19 cellular contexts compared by ENCODE assay signal in the genomic region with DNA sequence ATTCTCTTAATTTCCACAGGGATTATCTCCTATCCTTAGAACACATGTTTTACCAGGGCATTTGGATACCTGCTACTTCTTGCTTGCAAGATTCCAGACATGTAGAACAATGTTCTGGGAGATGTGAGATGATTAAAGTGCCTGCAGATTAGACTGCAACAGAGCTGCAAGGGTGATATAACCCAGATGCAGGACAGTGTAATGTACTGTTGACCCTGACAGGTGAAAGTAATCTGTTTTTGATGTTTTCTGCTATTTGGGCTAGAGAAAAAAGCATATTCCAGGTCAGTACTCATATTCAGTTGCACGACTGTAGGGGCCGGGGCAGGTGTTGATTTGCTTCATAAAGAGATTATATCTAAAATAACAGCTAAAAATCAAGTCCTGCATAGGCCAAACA. TPM values are rescaled to one million over a fixed set of nuclear protein-coding genes. Genes with fewer than 3 reads are reported as not detected.
DNase-seq lines count a peak whose midpoint lies in the region; ATAC-seq, FAIRE-seq and TF ChIP-seq lines count a peak whose summit lies in the region.
"Had no signal": no experiment of that assay in that cellular context is flagged by ENCODE, and none has a peak within 500 bp of the region (broad histone marks: within the 10 kb centered on the region; RNA-seq: fewer than 3 reads in every experiment).

No MANE protein-coding gene starts in this region.

- H3K36me3 Mint-ChIP-seq in activated T-cell treated with anti-CD3 and anti-CD28 coated beads, Interleukin-2, amount 50 U/mL, for 24 hours (ENCODE audit: low read depth) = no peaks in the 10 kb centered on the region

- no peaks in the 10 kb centered on the region for H3K4me1 ChIP-seq in HEK293 (ENCODE audit: control insufficient read depth, insufficient read depth, low read length)

- no peak for TF ChIP-seq POLR2A in GM12891 (IDR thresholded peaks at IDR 0.05; ENCODE audit: low read depth, low read length)

- ATAC-seq in HG03469 (IDR thresholded peaks at IDR 0.05; ENCODE audit: unreplicated experiment) = no peak
- no peak for ATAC-seq in GM19351 (IDR thresholded peaks at IDR 0.05; ENCODE audit: unreplicated experiment)

- H3K36me3 ChIP-seq in HEK293 (ENCODE audit: control insufficient read depth in 2 of 2, insufficient read depth in 1 of 2, low read length in 2 of 2) = no peaks in the 10 kb centered on the region

- H3K4me3 ChIP-seq in HEK293 (ENCODE audit: low read depth, low read length) = no peak overlapping the region
- H3K4me3 ChIP-seq: GM23248 had no signal

- FAIRE-seq in GM12891 (lab: Jason Lieb, UNC) = peak; percentile 61
- FAIRE-seq: GM12892, H1 had no signal

- CTCF ChIA-PET in HEK293 (lab: Yijun Ruan, JAX) = interaction anchor here (0.7 to 1.4 kb wide), 2 partner anchors 10 to 158 kb away, joined by 3 to 4 read pairs; no protein-coding TSS in a partner anchor

- DNase-seq in GM12891 (ENCODE audit: insufficient read length, low spot score) = no peak
- peak; percentile 18 for DNase-seq in amniotic epithelial cell (ENCODE audit: low read depth)
- DNase-seq in activated T-cell treated with anti-CD3 and anti-CD28 coated beads, Interleukin-2, amount 50 U/mL, for 24 hours = no peak
- DNase-seq: C1 segment of cervical spinal cord; Calu3; CD4-positive, alpha-beta memory T cell; COR-L47; DMS53; DMS79 treated with DMSO at 0.1 percent for 48 hours; GF-D8; H7; HCEC 1CT had no signal

- no peaks in the 10 kb centered on the region for H3K9me3 ChIP-seq in HEK293 (ENCODE audit: control insufficient read depth, insufficient read depth, low read depth, low read length)

- no peaks in the 10 kb centered on the region for H3K9me3 Mint-ChIP-seq in activated T-cell treated with anti-CD3 and anti-CD28 coated beads, Interleukin-2, amount 50 U/mL, for 24 hours

- POLR2A ChIA-PET in HEK293 (lab: Yijun Ruan, JAX) = no interaction called here

- H3K27ac ChIP-seq in HEK293 (ENCODE audit: extremely low read depth, low read depth, low read length) = no peak overlapping the region
- H3K27ac ChIP-seq: GM23248 had no signal

- no peak for TF ChIP-seq CTCF in HEK293 (tag by site-specific recombination; IDR thresholded peaks at IDR 0.05)

- no peak overlapping the region for H3K27ac Mint-ChIP-seq in activated T-cell treated with anti-CD3 and anti-CD28 coated beads, Interleukin-2, amount 50 U/mL, for 24 hours
- H3K27ac Mint-ChIP-seq: CD4-positive, alpha-beta memory T cell had no signal

- peaks cover 45% of the 10 kb centered on the region for H3K27me3 Mint-ChIP-seq in activated T-cell treated with anti-CD3 and anti-CD28 coated beads, Interleukin-2, amount 50 U/mL, for 24 hours

- H3K4me1 Mint-ChIP-seq in activated T-cell treated with anti-CD3 and anti-CD28 coated beads, Interleukin-2, amount 50 U/mL, for 24 hours (ENCODE audit: low read depth) = peaks cover 15% of the 10 kb centered on the region

- H3K4me3 Mint-ChIP-seq in activated T-cell treated with anti-CD3 and anti-CD28 coated beads, Interleukin-2, amount 50 U/mL, for 24 hours = no peak overlapping the region
- H3K4me3 Mint-ChIP-seq: CD4-positive, alpha-beta memory T cell had no signal

TF ChIP-seq in GM12891, 5 proteins besides CTCF, POLR2A, EP300 and RAD21:
- TF ChIP-seq POU2F2 (IDR thresholded peaks at IDR 0.05; ENCODE audit: low read depth, low read length) = no peak
- no peak for TF ChIP-seq TAF1 (IDR thresholded peaks at IDR 0.05; ENCODE audit: low read depth, low read length)
- TF ChIP-seq SPI1 (IDR thresholded peaks at IDR 0.05; ENCODE audit: low read depth, low read length) = no peak
- no peak for TF ChIP-seq PAX5 (IDR thresholded peaks at IDR 0.05; ENCODE audit: insufficient read depth, low read length, severe bottlenecking)
- no peak for TF ChIP-seq POLR2AphosphoS5 (IDR thresholded peaks at IDR 0.05; ENCODE audit: low read depth, low read length)

TF ChIP-seq in HEK293, 187 proteins besides CTCF, POLR2A, EP300 and RAD21:
- TF ChIP-seq ZNF157 (tag by site-specific recombination; IDR thresholded peaks at IDR 0.05) = peak; percentile 86
- TF ChIP-seq, protein P1, sequence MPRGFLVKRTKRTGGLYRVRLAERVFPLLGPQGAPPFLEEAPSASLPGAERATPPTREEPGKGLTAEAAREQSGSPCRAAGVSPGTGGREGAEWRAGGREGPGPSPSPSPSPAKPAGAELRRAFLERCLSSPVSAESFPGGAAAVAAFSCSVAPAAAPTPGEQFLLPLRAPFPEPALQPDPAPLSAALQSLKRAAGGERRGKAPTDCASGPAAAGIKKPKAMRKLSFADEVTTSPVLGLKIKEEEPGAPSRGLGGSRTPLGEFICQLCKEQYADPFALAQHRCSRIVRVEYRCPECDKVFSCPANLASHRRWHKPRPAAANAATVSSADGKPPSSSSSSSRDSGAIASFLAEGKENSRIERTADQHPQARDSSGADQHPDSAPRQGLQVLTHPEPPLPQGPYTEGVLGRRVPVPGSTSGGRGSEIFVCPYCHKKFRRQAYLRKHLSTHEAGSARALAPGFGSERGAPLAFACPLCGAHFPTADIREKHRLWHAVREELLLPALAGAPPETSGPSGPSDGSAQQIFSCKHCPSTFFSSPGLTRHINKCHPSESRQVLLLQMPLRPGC (tag by site-specific recombination; IDR thresholded peaks at IDR 0.05) = no peak
TF ChIP-seq in HEK293: peak in this region for 1.

RNA-seq across cellular contexts. Expression of a gene that starts 27.1 kb away (rescaled TPM):
- polyA plus RNA-seq in GM12891 (2012; ENCODE audit: low read depth, missing spikeins) = 0.49 TPM
- polyA plus RNA-seq: CD4-positive, alpha-beta memory T cell had no signal

RNA-seq across cellular contexts. Expression of a gene that starts 36.3 kb away (rescaled TPM):
- polyA plus RNA-seq in GM12891 (2012; ENCODE audit: low read depth, missing spikeins) = 19.3 TPM

RNA-seq across cellular contexts. Expression of a gene that starts 42.0 kb away (rescaled TPM):
- not detected for polyA plus RNA-seq in GM12891 (2012; ENCODE audit: low read depth, missing spikeins)
- polyA plus RNA-seq: BJ; CD4-positive, alpha-beta memory T cell; GM23248 had no signal

RNA-seq across cellular contexts. Expression of a gene that starts 57.6 kb away (rescaled TPM):
- 0.18 TPM for polyA plus RNA-seq in GM12891 (2012; ENCODE audit: low read depth, missing spikeins)
- polyA plus RNA-seq: CD4-positive, alpha-beta memory T cell had no signal
